14 cellular contexts compared by ENCODE assay signal in the genomic region with DNA sequence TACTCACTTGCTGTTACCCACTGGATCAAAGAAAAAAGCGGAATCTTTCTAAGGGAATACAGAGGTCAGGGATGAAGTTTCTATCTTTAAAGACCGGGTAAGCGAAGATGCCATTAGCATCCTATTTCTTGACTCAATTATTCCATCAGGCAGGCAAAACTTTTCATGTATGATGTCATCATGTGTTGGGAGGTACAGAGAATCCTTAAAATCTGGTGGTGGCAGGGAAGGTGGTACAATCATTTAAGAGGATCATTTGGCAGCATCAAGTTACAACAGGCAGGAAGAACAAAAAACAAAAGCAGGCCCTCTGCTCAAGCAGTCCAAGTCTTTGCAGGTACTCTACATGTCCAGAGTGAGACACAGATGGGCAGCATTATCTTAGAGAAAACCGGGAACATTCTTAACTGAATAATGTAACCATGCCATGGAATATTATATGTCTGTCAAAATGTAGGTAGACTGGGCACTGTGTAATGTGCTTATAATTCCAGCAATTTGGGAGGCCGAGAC.
"Had no signal": no experiment of that assay in that cellular context is flagged by ENCODE, and none has a peak within 500 bp of the region (broad histone marks: within the 10 kb centered on the region; RNA-seq: fewer than 3 reads in every experiment).

No MANE protein-coding gene starts in this region.

- H3K27me3 Mint-ChIP-seq: activated CD4-positive, alpha-beta memory T cell treated with anti-CD3 and anti-CD28 coated beads for 36 hours; stimulated activated naive CD8-positive, alpha-beta T cell treated with anti-CD3 and anti-CD28 coated beads, Interleukin-15, amount 100 ng/mL, for 72 hours had no signal

- H3K36me3 Mint-ChIP-seq: activated CD4-positive, alpha-beta memory T cell treated with anti-CD3 and anti-CD28 coated beads for 36 hours had no signal

- H3K27me3 ChIP-seq: esophagus muscularis mucosa, heart left ventricle had no signal

- H3K9me3 ChIP-seq: esophagus muscularis mucosa, heart left ventricle, thoracic aorta had no signal

- H3K36me3 ChIP-seq: thoracic aorta had no signal

- H3K27ac Mint-ChIP-seq: activated CD4-positive, alpha-beta memory T cell treated with anti-CD3 and anti-CD28 coated beads for 36 hours; nephron progenitor cell had no signal

- H3K4me3 Mint-ChIP-seq: activated CD4-positive, alpha-beta memory T cell treated with anti-CD3 and anti-CD28 coated beads for 36 hours; nephron progenitor cell; stimulated activated naive CD8-positive, alpha-beta T cell treated with anti-CD3 and anti-CD28 coated beads, Interleukin-15, amount 100 ng/mL, for 72 hours had no signal

- FAIRE-seq: endometrium, islet of Langerhans had no signal

- ATAC-seq: heart left ventricle; left lobe of liver; stimulated activated naive CD8-positive, alpha-beta T cell treated with anti-CD3 and anti-CD28 coated beads, Interleukin-15, amount 100 ng/mL, for 72 hours had no signal

- H3K9me3 Mint-ChIP-seq: activated CD4-positive, alpha-beta memory T cell treated with anti-CD3 and anti-CD28 coated beads for 36 hours; stimulated activated naive CD8-positive, alpha-beta T cell treated with anti-CD3 and anti-CD28 coated beads, Interleukin-15, amount 100 ng/mL, for 72 hours had no signal

- H3K4me3 ChIP-seq: esophagus muscularis mucosa, heart left ventricle, thoracic aorta had no signal

- DNase-seq: activated CD4-positive, alpha-beta memory T cell treated with anti-CD3 and anti-CD28 coated beads for 36 hours; activated CD4-positive, CD25-positive, alpha-beta regulatory T cell treated with anti-CD3 and anti-CD28 coated beads, Interleukin-2, amount 50 U/mL, for 72 hours; activated naive CD4-positive, alpha-beta T cell treated with Interleukin-2 at 50 U/mL for 16 hours; activated T-cell treated with anti-CD3 and anti-CD28 coated beads, Interleukin-2, amount 50 U/mL, for 48 hours; anterior cingulate cortex; heart left ventricle; nephron progenitor cell; stimulated activated CD4-positive, alpha-beta T cell treated with anti-CD3 and anti-CD28 coated beads, Interleukin-12 subunit alpha, Interleukin-12 subunit beta, amount 100 ng/mL, for 4 hours; stimulated activated naive CD8-positive, alpha-beta T cell treated with anti-CD3 and anti-CD28 coated beads, Interleukin-15, amount 100 ng/mL, for 72 hours had no signal
